ENCODE assay signal across 18 cellular contexts in genomic region chr22:48926663-48927062, GRCh38.
DNase-seq lines count a peak whose midpoint lies in the region; TF ChIP-seq lines count a peak whose summit lies in the region.
"Had no signal": no experiment of that assay in that cellular context is flagged by ENCODE, and none has a peak within 500 bp of the region (broad histone marks: within the 10 kb centered on the region; RNA-seq: fewer than 3 reads in every experiment).

No MANE protein-coding gene starts in this region.

- no peak overlapping the region for H3K27ac Mint-ChIP-seq in chondrocyte (ENCODE audit: unreplicated experiment)
- H3K27ac Mint-ChIP-seq in Caco-2 (ENCODE audit: unreplicated experiment): no peak overlapping the region
- H3K27ac Mint-ChIP-seq: HFFc6 had no signal

- no peaks in the 10 kb centered on the region for H3K36me3 ChIP-seq in stomach
- H3K36me3 ChIP-seq in Caco-2 (ENCODE audit: control insufficient read depth, insufficient read depth, low read length): no peaks in the 10 kb centered on the region
- H3K36me3 ChIP-seq: SJCRH30 had no signal

- no peak for TF ChIP-seq EP300 in stomach (IDR thresholded peaks at IDR 0.05)

- H3K27me3 ChIP-seq in stomach (peaks cover 0 to 33% (median 0%) of the 10 kb centered on the region in 3 donors), Caco-2 (replicated peaks; ENCODE audit: control insufficient read depth, insufficient read depth, low read length) (no peaks in the 10 kb centered on the region)

- POLR2A ChIA-PET in Caco-2 (lab: Charles Lee): no interaction called here

- no peak overlapping the region for H3K27ac ChIP-seq in stomach
- H3K27ac ChIP-seq: SJCRH30 had no signal

- peaks cover 31% of the 10 kb centered on the region for H3K27me3 Mint-ChIP-seq in chondrocyte (ENCODE audit: low read depth)
- H3K27me3 Mint-ChIP-seq in Caco-2 (ENCODE audit: insufficient read depth, unreplicated experiment): peaks cover 12% of the 10 kb centered on the region

- H3K4me1 Mint-ChIP-seq in chondrocyte (ENCODE audit: low read depth): no peaks in the 10 kb centered on the region
- H3K4me1 Mint-ChIP-seq in Caco-2 (ENCODE audit: low read depth, unreplicated experiment): no peaks in the 10 kb centered on the region

- H3K9me3 Mint-ChIP-seq in chondrocyte (ENCODE audit: low read depth): no peaks in the 10 kb centered on the region
- no peaks in the 10 kb centered on the region for H3K9me3 Mint-ChIP-seq in Caco-2 (ENCODE audit: unreplicated experiment)

- H3K36me3 Mint-ChIP-seq in chondrocyte (ENCODE audit: low read depth): no peaks in the 10 kb centered on the region
- H3K36me3 Mint-ChIP-seq in Caco-2 (ENCODE audit: insufficient read depth, unreplicated experiment): no peaks in the 10 kb centered on the region

- no peak for TF ChIP-seq CTCF in stomach (IDR thresholded peaks at IDR 0.05)
- no peak for TF ChIP-seq CTCF in chondrocyte (IDR thresholded peaks at IDR 0.05)
- no peak for TF ChIP-seq CTCF in Caco-2 (IDR thresholded peaks at IDR 0.05; ENCODE audit: insufficient read depth in 1 of 2, low read depth in 1 of 2, low read length in 1 of 2, severe bottlenecking in 1 of 2, unreplicated experiment in 1 of 2)

- CTCF ChIA-PET in Caco-2 (lab: Charles Lee): no interaction called here

- BruUV-seq in Caco-2 (replicated peaks; lab: Mats Ljungman, UMichigan): no TSS peak

- H3K4me3 Mint-ChIP-seq in chondrocyte (ENCODE audit: unreplicated experiment) (no peak overlapping the region), Caco-2 (ENCODE audit: unreplicated experiment) (no peak overlapping the region)
- H3K4me3 Mint-ChIP-seq: HFFc6 had no signal

- H3K9me3 ChIP-seq in stomach (no peaks in the 10 kb centered on the region), Caco-2 (no peaks in the 10 kb centered on the region)
- H3K9me3 ChIP-seq: SJCRH30 had no signal

- DNase-seq in NCI-H524 (lab: John Stamatoyannopoulos, UW): peak; percentile 49 to 75
- no peak for DNase-seq in NCI-H524 treated with DMSO at 0.1 percent for 48 hours (lab: John Stamatoyannopoulos, UW)
- peak; percentile 73 for DNase-seq in NCI-H146 (lab: John Stamatoyannopoulos, UW)
- DNase-seq in SHP77 treated with DMSO at 0.1 percent for 48 hours (lab: John Stamatoyannopoulos, UW): peak; percentile 65
- DNase-seq in stomach: peak; percentile 20
- no peak for DNase-seq in chondrocyte (ENCODE audit: low spot score)
- DNase-seq in Caco-2: no peak
- DNase-seq in hypothalamus (lab: John Stamatoyannopoulos, UW): no peak
- DNase-seq: C1 segment of cervical spinal cord, HFFc6, IMR-90, Karpas-422, MM.1S, NCI-H1092 treated with DMSO at 0.1 percent for 48 hours, NCI-H526 treated with DMSO at 0.1 percent for 48 hours, OCI-M1, RPMI8226, SJCRH30 had no signal

- intact Hi-C loops in stomach (cut with DNase I; ENCODE audit: low total_unique reads) (no loop called here), Caco-2 (cut with micrococcal nuclease; ENCODE audit: unreplicated experiment) (no loop called here)

- WGBS in stomach, 5 donors: 57 to 74% (median 67%) methylated on average over 10 to 11 of the region's 11 CpGs

- H3K4me3 ChIP-seq in stomach (no peak overlapping the region), Caco-2 (ENCODE audit: low read depth, low read length) (no peak overlapping the region)
- H3K4me3 ChIP-seq: SJCRH30 had no signal

- no peaks in the 10 kb centered on the region for H3K4me1 ChIP-seq in stomach
- no peaks in the 10 kb centered on the region for H3K4me1 ChIP-seq in Caco-2
- H3K4me1 ChIP-seq: SJCRH30 had no signal

- TF ChIP-seq POLR2A in stomach (IDR thresholded peaks at IDR 0.05): no peak

Comparison
In these comparisons a context has a peak if more than half of its experiments do, and no peak if none do; other contexts are left out.
1. DNase-seq: peak in NCI-H524 (2 of 2), NCI-H146 (single experiment), SHP77 treated with DMSO at 0.1 percent for 48 hours (single experiment) and stomach (single experiment); none in NCI-H524 treated with DMSO at 0.1 percent for 48 hours (single experiment), chondrocyte (single experiment), Caco-2 (0 of 2) and hypothalamus (0 of 51).